Comparison of ENCODE assay signal across 18 cellular contexts in the genomic region with DNA sequence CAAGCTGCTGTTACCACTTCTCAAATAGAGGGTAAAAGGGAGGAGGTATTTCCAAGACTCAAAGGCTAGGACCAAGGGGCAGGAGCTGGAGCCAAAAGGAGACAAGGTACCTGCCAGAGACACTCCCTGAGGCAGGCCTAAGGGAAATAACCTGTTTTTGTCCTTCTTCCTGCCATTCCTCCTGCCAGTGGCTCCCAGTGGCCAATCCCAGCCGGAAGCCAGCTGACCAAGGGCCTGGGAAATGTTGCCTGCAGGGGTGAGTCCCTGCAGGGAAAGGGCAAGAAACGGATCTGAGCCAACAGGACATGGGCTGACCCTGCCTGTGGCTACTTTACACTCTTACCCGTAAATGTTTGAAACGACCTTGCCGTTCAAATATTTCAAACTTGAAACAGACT. TPM values are rescaled to one million over a fixed set of nuclear protein-coding genes. Genes with fewer than 3 reads are reported as not detected.
DNase-seq lines count a peak whose midpoint lies in the region; ATAC-seq and TF ChIP-seq lines count a peak whose summit lies in the region.
"Had no signal": no experiment of that assay in that cellular context is flagged by ENCODE, and none has a peak within 500 bp of the region (broad histone marks: within the 10 kb centered on the region; RNA-seq: fewer than 3 reads in every experiment).

No MANE protein-coding gene starts in this region.

- no peak for TF ChIP-seq POLR2A in IMR-90 (IDR thresholded peaks at IDR 0.05; ENCODE audit: low read depth, low read length)

- H2BK20ac ChIP-seq in IMR-90 (ENCODE audit: low read depth, low read length): no peak overlapping the region

- no peak overlapping the region for H2AFZ ChIP-seq in IMR-90 (replicated peaks; ENCODE audit: low read length, poor library complexity)

- no peak for TF ChIP-seq RAD21 in IMR-90 (IDR thresholded peaks at IDR 0.05; ENCODE audit: low read length)

- H2AK9ac ChIP-seq in IMR-90 (replicated peaks; ENCODE audit: low read depth, low read length, poor library complexity): no peak overlapping the region

- H3K4me3 ChIP-seq in BLaER1 treated with 17β-estradiol and CSF1 and Interleukin-3, amounts not matched to agents 10 nM and 100 nM: no peak overlapping the region
- H3K4me3 ChIP-seq in IMR-90 (ENCODE audit: insufficient read depth, low read depth, low read length): no peak overlapping the region
- no peak overlapping the region for H3K4me3 ChIP-seq in endodermal cell (ENCODE audit: low read length)
- H3K4me3 ChIP-seq: adrenal gland, skin epidermis had no signal

- no peaks in the 10 kb centered on the region for H3K36me3 Mint-ChIP-seq in endodermal cell (ENCODE audit: low read depth)
- H3K36me3 Mint-ChIP-seq: mesothelial cell of epicardium; stimulated activated naive B cell treated with anti-CD40 and anti-IgM and Interleukin-4, amounts not matched to agents 10 μg/mL and 1 μg/mL and 100 μg/mL, for 72 hours had no signal

- peak overlapping the region; percentile 50; the same call in 1 of the 2 replicates for H3K23ac ChIP-seq in IMR-90 (ENCODE audit: low read depth, low read length)

- dilution Hi-C loops in IMR-90 (cut with HindIII; ENCODE audit: low sequenced_read_pairs, unreplicated experiment): no loop called here

- H3K27me3 ChIP-seq in BLaER1 treated with 17β-estradiol and CSF1 and Interleukin-3, amounts not matched to agents 10 nM and 100 nM: peaks cover 0 to 4% (median 0%) of the 10 kb centered on the region in 11 experiments; a peak in 2 of 22 replicates
- H3K27me3 ChIP-seq in IMR-90 (ENCODE audit: control insufficient read depth, insufficient read depth, low read length) (no peaks in the 10 kb centered on the region), endodermal cell (ENCODE audit: control insufficient read depth, insufficient read depth, low read length, poor library complexity, severe bottlenecking) (peaks cover 92% of the 10 kb centered on the region)
- H3K27me3 ChIP-seq: adrenal gland had no signal

- no TSS peak for BruUV-seq in IMR-90 (replicated peaks; lab: Mats Ljungman, UMichigan)

- no peak overlapping the region for H3K4ac ChIP-seq in IMR-90 (ENCODE audit: low read depth, low read length)

- H3K9me3 Mint-ChIP-seq in endodermal cell: no peaks in the 10 kb centered on the region
- H3K9me3 Mint-ChIP-seq: activated T-helper 1 cell treated with anti-CD3 and anti-CD28 coated beads, Interleukin-12 subunit alpha, Interleukin-12 subunit beta, Interleukin-2, Interleukin-4 antibody, amounts not matched to agents 30 ng/mL and 10 ng/mL and 1 ng/mL, durations not matched to agents 14 hours and 24 hours and 36 hours; mesothelial cell of epicardium; stimulated activated naive B cell treated with anti-CD40 and anti-IgM and Interleukin-4, amounts not matched to agents 10 μg/mL and 1 μg/mL and 100 μg/mL, for 72 hours had no signal

- intact Hi-C loops in IMR-90 (cut with micrococcal nuclease): no loop called here
- intact Hi-C loops in posterior vena cava (cut with DNase I): loop anchor here in 1 of 2 donors (10.0 kb wide), 1 partner anchor 104 kb away; no protein-coding TSS in a partner anchor

- no peak overlapping the region for H2BK120ac ChIP-seq in IMR-90 (ENCODE audit: low read depth, low read length)

- H3K4me1 Mint-ChIP-seq in endodermal cell: peaks cover 14% of the 10 kb centered on the region

- H3K56ac ChIP-seq in IMR-90 (ENCODE audit: extremely low read depth, insufficient read depth, low read length): no peak overlapping the region

- no peaks in the 10 kb centered on the region for H3K36me3 ChIP-seq in BLaER1 treated with 17β-estradiol and CSF1 and Interleukin-3, amounts not matched to agents 10 nM and 100 nM
- 0 out of 2 replicates have a peak, but pooled peaks cover 1% of the 10 kb centered on the region for H3K36me3 ChIP-seq in IMR-90 (ENCODE audit: control insufficient read depth, insufficient read depth, low read length)
- no peaks in the 10 kb centered on the region for H3K36me3 ChIP-seq in endodermal cell (ENCODE audit: control insufficient read depth, insufficient read depth, low read length)
- H3K36me3 ChIP-seq: adrenal gland had no signal

- H3K79me1 ChIP-seq in IMR-90 (ENCODE audit: low read depth in 1 of 2, low read length in 2 of 2): peaks cover 32 to 70% of the 10 kb centered on the region in 2 experiments

- no peak overlapping the region for H3K9ac ChIP-seq in BLaER1 treated with 17β-estradiol and CSF1 and Interleukin-3, amounts not matched to agents 10 nM and 100 nM
- H3K9ac ChIP-seq in IMR-90 (ENCODE audit: low read depth, low read length) (no peak overlapping the region), endodermal cell (ENCODE audit: extremely low read depth, low read length, poor library complexity, severe bottlenecking) (no peak overlapping the region)

- H3K27ac ChIP-seq in BLaER1 treated with 17β-estradiol and CSF1 and Interleukin-3, amounts not matched to agents 10 nM and 100 nM: no peak overlapping the region
- no peak overlapping the region for H3K27ac ChIP-seq in IMR-90 (ENCODE audit: insufficient read depth, low read length)
- H3K27ac ChIP-seq in endodermal cell (ENCODE audit: low read depth, low read length): no peak overlapping the region
- H3K27ac ChIP-seq: adrenal gland, skin epidermis had no signal

- no peak overlapping the region for H2AK5ac ChIP-seq in IMR-90 (ENCODE audit: low read depth, low read length)

- no peaks in the 10 kb centered on the region for H3K9me3 ChIP-seq in BLaER1 treated with 17β-estradiol and CSF1 and Interleukin-3, amounts not matched to agents 10 nM and 100 nM (replicated peaks in 1 of 11)
- H3K9me3 ChIP-seq in IMR-90 (ENCODE audit: control insufficient read depth, insufficient read depth, low read length) (no peaks in the 10 kb centered on the region), endodermal cell (ENCODE audit: control insufficient read depth, low read length) (no peaks in the 10 kb centered on the region)
- H3K9me3 ChIP-seq: adrenal gland had no signal

- no peak overlapping the region for H4K91ac ChIP-seq in IMR-90 (ENCODE audit: insufficient read depth, low read depth, low read length)

- H3K9me1 ChIP-seq in IMR-90 (ENCODE audit: insufficient read depth, low read length): peaks cover 14% of the 10 kb centered on the region

- ATAC-seq in IMR-90 (ENCODE audit: low read depth): no peak
- no peak for ATAC-seq in GM18498 (IDR thresholded peaks at IDR 0.05; ENCODE audit: unreplicated experiment)
- ATAC-seq: stimulated activated naive B cell treated with anti-CD40 and anti-IgM and Interleukin-4, amounts not matched to agents 10 μg/mL and 1 μg/mL and 100 μg/mL, for 72 hours had no signal

- peaks cover 4 to 70% (median 28%) of the 10 kb centered on the region in 11 experiments; a peak in 16 of 22 replicates for H4K20me1 ChIP-seq in BLaER1 treated with 17β-estradiol and CSF1 and Interleukin-3, amounts not matched to agents 10 nM and 100 nM
- H4K20me1 ChIP-seq in IMR-90 (ENCODE audit: insufficient read depth, low read length): peaks cover 44% of the 10 kb centered on the region; the same call in 1 of the 2 replicates

- no peak overlapping the region for H3K18ac ChIP-seq in IMR-90 (ENCODE audit: low read depth, low read length)

- no peak overlapping the region for H2BK15ac ChIP-seq in IMR-90 (ENCODE audit: low read depth, low read length)

- DNase-seq in IMR-90 (no peak), endodermal cell (peak; percentile 66), posterior vena cava (ENCODE audit: low spot score) (peak; percentile 62), Kasumi-1 (lab: John Stamatoyannopoulos, UW) (no peak), occipital lobe (lab: John Stamatoyannopoulos, UW) (no peak), OCI-M1 (lab: John Stamatoyannopoulos, UW) (no peak)
- DNase-seq: activated CD4-positive, alpha-beta T cell treated with anti-CD3 and anti-CD28 coated beads, Interleukin-2, amount 50 U/mL, for 48 hours; adrenal gland; cerebellar nuclear complex; NCI-H1930; NCI-H510A; stimulated activated naive B cell treated with anti-CD40 and anti-IgM and Interleukin-4, amounts not matched to agents 10 μg/mL and 1 μg/mL and 100 μg/mL, for 72 hours had no signal

- H4K5ac ChIP-seq in IMR-90 (ENCODE audit: low read depth, low read length): no peak overlapping the region

- POLR2A ChIA-PET in IMR-90 (lab: Charles Lee; ENCODE audit: unreplicated experiment): no interaction called here

- in situ Hi-C loops in IMR-90 (cut with MboI; ENCODE audit: low sequenced_read_pairs): no loop called here

- H3K4me1 ChIP-seq in BLaER1 treated with 17β-estradiol and CSF1 and Interleukin-3, amounts not matched to agents 10 nM and 100 nM: peaks cover 25 to 50% (median 39%) of the 10 kb centered on the region in 10 experiments
- 0 out of 2 replicates have a peak, but pooled peaks cover 5% of the 10 kb centered on the region for H3K4me1 ChIP-seq in IMR-90 (ENCODE audit: control insufficient read depth, insufficient read depth, low read length)
- no peaks in the 10 kb centered on the region for H3K4me1 ChIP-seq in endodermal cell (ENCODE audit: control insufficient read depth, insufficient read depth, low read length)

- CTCF ChIA-PET in IMR-90 (lab: Yijun Ruan, JAX): no interaction called here

- peak overlapping the region; percentile 26 to 95 (median 43); a peak in 18 of 22 replicates for H3K4me2 ChIP-seq in BLaER1 treated with 17β-estradiol and CSF1 and Interleukin-3, amounts not matched to agents 10 nM and 100 nM
- no peak overlapping the region for H3K4me2 ChIP-seq in IMR-90 (ENCODE audit: low read depth, low read length)

- no CpG with 5 or more reads among the region's 5 CpGs for WGBS in IMR-90 (ENCODE audit: extremely low coverage in 2 of 2, insufficient read length in 1 of 2), 2 experiments
- WGBS in endodermal cell (ENCODE audit: insufficient coverage in 1 of 2, insufficient read length in 1 of 2), 2 experiments: 84 to 91% methylated on average over 3 to 5 of the region's 5 CpGs

- no peak overlapping the region; a peak in 1 of 4 replicates for H4K8ac ChIP-seq in IMR-90 (ENCODE audit: low read depth in 2 of 2, low read length in 2 of 2)

- H3K27me3 Mint-ChIP-seq in endodermal cell (ENCODE audit: insufficient read depth): peaks cover 70% of the 10 kb centered on the region

- H3K4me3 Mint-ChIP-seq in endodermal cell: no peak overlapping the region
- H3K4me3 Mint-ChIP-seq: activated T-helper 1 cell treated with anti-CD3 and anti-CD28 coated beads, Interleukin-12 subunit alpha, Interleukin-12 subunit beta, Interleukin-2, Interleukin-4 antibody, amounts not matched to agents 30 ng/mL and 10 ng/mL and 1 ng/mL, durations not matched to agents 14 hours and 24 hours and 36 hours; B cell; mesothelial cell of epicardium; stimulated activated naive B cell treated with anti-CD40 and anti-IgM and Interleukin-4, amounts not matched to agents 10 μg/mL and 1 μg/mL and 100 μg/mL, for 72 hours had no signal

- no peak overlapping the region for H3K14ac ChIP-seq in IMR-90 (replicated peaks; ENCODE audit: low read depth, low read length)

- TF ChIP-seq CTCF in IMR-90 (conservative IDR thresholded peaks at IDR 0.05; ENCODE audit: low read depth, low read length): no peak
- TF ChIP-seq CTCF in endodermal cell (conservative IDR thresholded peaks at IDR 0.05): no peak

- H2BK5ac ChIP-seq in IMR-90 (ENCODE audit: low read depth, low read length, poor library complexity, severe bottlenecking): no peak overlapping the region

- no peak overlapping the region for H3K27ac Mint-ChIP-seq in endodermal cell
- H3K27ac Mint-ChIP-seq: activated T-helper 1 cell treated with anti-CD3 and anti-CD28 coated beads, Interleukin-12 subunit alpha, Interleukin-12 subunit beta, Interleukin-2, Interleukin-4 antibody, amounts not matched to agents 30 ng/mL and 10 ng/mL and 1 ng/mL, durations not matched to agents 14 hours and 24 hours and 36 hours; B cell; mesothelial cell of epicardium; stimulated activated naive B cell treated with anti-CD40 and anti-IgM and Interleukin-4, amounts not matched to agents 10 μg/mL and 1 μg/mL and 100 μg/mL, for 72 hours had no signal

RNA-seq across cellular contexts. Expression of gene CYTH3, which starts 3.5 kb away (rescaled TPM):
- total RNA-seq in IMR-90 (2012; rRNA removed) (14.2 TPM in 2 replicates), endodermal cell (10 to 100 TPM; 10.6 to 10.8 TPM), posterior vena cava (10 to 100 TPM; 31.5 to 35.4 TPM), occipital lobe (35.6 TPM)
- polyA plus RNA-seq in IMR-90 (2012; rRNA removed): 34.5 and 34.8 TPM in 2 replicates
- polyA plus RNA-seq in IMR-90 (2012; cell fraction: cytosol; rRNA removed): 13.5 and 24.2 TPM in 2 replicates
- 74.6 and 95.8 TPM in 2 replicates for polyA plus RNA-seq in IMR-90 (2012; cell fraction: nucleus; rRNA removed; ENCODE audit: low replicate concordance)
- polyA plus RNA-seq in endodermal cell (2013, experiment 1 of 2): 17.0 TPM
- polyA plus RNA-seq in endodermal cell (2013, experiment 2 of 2): 16.5 TPM

Comparison
In these comparisons a context has a peak if more than half of its experiments do, and no peak if none do; other contexts are left out.
1. DNase-seq: peak in endodermal cell (single experiment) and posterior vena cava (single experiment); none in IMR-90 (single experiment), Kasumi-1 (0 of 2), occipital lobe (single experiment) and OCI-M1 (single experiment).